Comparison of ENCODE assay signal across 8 cellular contexts in genomic region chr7:123749537-123749857, GRCh38. TPM values are rescaled to one million over a fixed set of nuclear protein-coding genes. Genes with fewer than 3 reads are reported as not detected.
DNase-seq lines count a peak whose midpoint lies in the region; ATAC-seq and TF ChIP-seq lines count a peak whose summit lies in the region.

No MANE protein-coding gene starts in this region.

- no peaks in the 10 kb centered on the region for H3K27me3 Mint-ChIP-seq in CD4-positive, alpha-beta memory T cell

- peak in 1 of 5 donors; percentile 49 for DNase-seq in CD4-positive, alpha-beta memory T cell
- DNase-seq in RKO (ENCODE audit: low spot score) (peak; percentile 93), caudate nucleus (lab: John Stamatoyannopoulos, UW) (peak in 4 of 61 donors; percentile 34 to 79 (median 54)), lower leg skin (ENCODE audit: low spot score in 2 of 2) (peak; percentile 56 to 88), mucosa of gallbladder (ENCODE audit: low spot score) (no peak)

- 1 to 4% methylated on average over 10 of the region's 10 CpGs for WGBS in lower leg skin, 2 donors

- H3K4me1 ChIP-seq in CD4-positive, alpha-beta memory T cell (ENCODE audit: insufficient read depth, low read length) = peaks cover 46% of the 10 kb centered on the region

- H3K27ac ChIP-seq in CD4-positive, alpha-beta memory T cell (ENCODE audit: low read depth, low read length) = peak overlapping the region; percentile 84
- H3K27ac ChIP-seq in caudate nucleus (ENCODE audit: low read depth, low read length) (peak overlapping the region; percentile 94), temporal lobe (ENCODE audit: low read depth, low read length) (peak overlapping the region; percentile 87)

- intact Hi-C loops in CD4-positive, alpha-beta memory T cell (cut with micrococcal nuclease) = loop anchor here (1.0 to 5.0 kb wide), 4 partner anchors 37 to 1183 kb away; partner anchors contain the start of genes IQUB and NDUFA5
- intact Hi-C loops in lower leg skin (cut with DNase I; ENCODE audit: low total_unique reads) = loop anchor here (10.0 kb wide), 1 partner anchor 65 kb away; no protein-coding TSS in a partner anchor

- peak overlapping the region; percentile 67 to 97 (median 96) for H3K27ac Mint-ChIP-seq in CD4-positive, alpha-beta memory T cell

- H3K9me3 ChIP-seq in CD4-positive, alpha-beta memory T cell (ENCODE audit: control insufficient read depth in 1 of 2, low read length in 2 of 2) = no peaks in the 10 kb centered on the region

- no peaks in the 10 kb centered on the region for H3K9me3 Mint-ChIP-seq in CD4-positive, alpha-beta memory T cell

- H3K36me3 Mint-ChIP-seq in CD4-positive, alpha-beta memory T cell = peaks cover 0 to 11% of the 10 kb centered on the region in 2 donors

- ATAC-seq in GM19025 (IDR thresholded peaks at IDR 0.05; ENCODE audit: low read depth, unreplicated experiment) (peak; percentile 4), HG03139 (IDR thresholded peaks at IDR 0.05; ENCODE audit: unreplicated experiment) (peak; percentile 19)

- TF ChIP-seq POLR2A in lower leg skin (IDR thresholded peaks at IDR 0.05) = no peak

- peak overlapping the region; percentile 91 to 98 (median 92) for H3K4me3 Mint-ChIP-seq in CD4-positive, alpha-beta memory T cell

- CTCF ChIA-PET in CD4-positive, alpha-beta memory T cell (lab: Charles Lee; ENCODE audit: partially characterized antibody) = interaction anchor here (0.7 to 1.8 kb wide), 12 partner anchors 8 to 255 kb away, joined by 3 to 8 read pairs (median 4); partner anchors contain the start of gene NDUFA5

- H3K36me3 ChIP-seq in CD4-positive, alpha-beta memory T cell (ENCODE audit: insufficient read depth, low read length) = no peaks in the 10 kb centered on the region

- H3K27me3 ChIP-seq in CD4-positive, alpha-beta memory T cell (ENCODE audit: insufficient read depth, low read length) = no peaks in the 10 kb centered on the region

- POLR2A ChIA-PET in CD4-positive, alpha-beta memory T cell (lab: Charles Lee; ENCODE audit: partially characterized antibody) = interaction anchor here (0.7 to 3.2 kb wide), 14 partner anchors 9 to 1180 kb away, joined by 3 to 37 read pairs (median 4); partner anchors contain the start of genes IQUB, NDUFA5 and POT1

- peaks cover 38 to 51% (median 45%) of the 10 kb centered on the region in 4 donors for H3K4me1 Mint-ChIP-seq in CD4-positive, alpha-beta memory T cell

- H3K4me3 ChIP-seq in CD4-positive, alpha-beta memory T cell (ENCODE audit: low read length in 2 of 2) = peak overlapping the region; percentile 68 to 83
- peak overlapping the region; percentile 97 for H3K4me3 ChIP-seq in lower leg skin (ENCODE audit: low read depth, poor library complexity, severe bottlenecking)

- no peak for TF ChIP-seq CTCF in lower leg skin (IDR thresholded peaks at IDR 0.05)

RNA-seq across cellular contexts. Expression of gene WASL, which starts 0.7 kb away (rescaled TPM):
- total RNA-seq in CD4-positive, alpha-beta memory T cell = 10 to 100 TPM; 12.7 to 13.5 TPM
- polyA plus RNA-seq in CD4-positive, alpha-beta memory T cell = 1 to 10 TPM; 1.9 to 2.9 TPM
- total RNA-seq in lower leg skin (10 to 100 TPM; 30.4 to 41.4 (median 34.2) TPM), temporal lobe (25.3 TPM), mucosa of gallbladder (57.0 TPM)
